7 cellular contexts compared by ENCODE assay signal in the genomic region with DNA sequence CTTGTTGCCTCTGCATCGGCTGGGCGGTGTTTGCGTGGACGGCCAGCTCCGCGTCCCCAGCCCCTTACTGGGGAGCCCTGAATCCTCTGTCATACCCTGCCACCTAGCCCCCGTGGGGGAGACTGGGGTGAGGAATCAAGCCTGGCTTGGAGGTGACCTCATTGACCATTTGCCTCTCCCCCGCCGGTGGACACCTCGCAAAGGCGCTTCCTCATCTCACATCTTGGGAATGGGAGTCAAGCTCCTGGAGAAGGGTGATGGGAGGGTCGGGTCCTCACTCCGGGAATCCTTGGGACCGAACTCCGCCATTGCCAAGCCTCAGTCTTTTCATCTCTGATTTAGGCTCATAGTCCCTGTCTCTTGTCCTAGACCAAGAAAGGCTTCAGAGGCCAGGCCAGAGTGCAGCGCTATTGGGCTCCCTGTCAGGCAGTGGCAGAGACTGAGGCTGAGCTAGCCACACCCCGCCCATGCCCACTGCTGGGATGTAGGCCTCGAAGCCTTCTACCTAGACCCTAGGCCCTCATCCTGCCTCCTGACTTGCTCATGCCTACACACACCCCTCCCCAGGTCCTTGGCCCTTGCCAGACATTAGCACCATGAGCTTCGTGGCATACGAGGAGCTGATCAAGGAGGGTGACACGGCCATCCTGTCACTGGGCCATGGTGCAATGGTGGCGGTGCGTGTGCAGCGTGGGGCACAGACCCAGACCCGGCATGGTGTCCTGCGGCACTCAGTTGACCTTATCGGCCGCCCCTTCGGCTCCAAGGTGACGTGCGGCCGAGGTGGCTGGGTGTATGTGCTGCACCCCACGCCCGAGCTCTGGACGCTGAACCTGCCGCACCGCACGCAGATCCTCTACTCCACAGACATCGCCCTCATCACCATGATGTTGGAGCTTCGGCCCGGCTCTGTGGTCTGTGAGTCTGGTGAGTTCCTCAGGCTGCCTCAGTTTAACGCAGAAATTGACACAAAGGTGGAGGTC. TPM values are rescaled to one million over a fixed set of nuclear protein-coding genes. Genes with fewer than 3 reads are reported as not detected.
DNase-seq lines count a peak whose midpoint lies in the region; ATAC-seq and TF ChIP-seq lines count a peak whose summit lies in the region.

No MANE protein-coding gene starts in this region.

- peak overlapping the region; percentile 52 to 95 (median 93) for H3K27ac ChIP-seq in stomach

- POLR2A ChIA-PET in activated CD8-positive, alpha-beta T cell treated with anti-CD3 and anti-CD28 coated beads for 36 hours (lab: Charles Lee), result interaction anchor here (0.5 to 4.3 kb wide), 12 partner anchors 9 to 1873 kb away, joined by 3 to 28 read pairs (median 4); a partner anchor contains a TSS

- no peak for TF ChIP-seq EP300 in stomach (IDR thresholded peaks at IDR 0.05)

- H3K9ac ChIP-seq in iPS-15b (ENCODE audit: low read depth, low read length), result peak overlapping the region; percentile 73

- 44 to 51% (median 49%) methylated on average over 21 to 42 of the region's 42 CpGs for WGBS in stomach, 5 donors

- H3K27me3 Mint-ChIP-seq in activated CD8-positive, alpha-beta T cell treated with anti-CD3 and anti-CD28 coated beads for 36 hours, result no peaks in the 10 kb centered on the region

- no peaks in the 10 kb centered on the region for H3K9me3 Mint-ChIP-seq in activated CD8-positive, alpha-beta T cell treated with anti-CD3 and anti-CD28 coated beads for 36 hours

- TF ChIP-seq CTCF in activated CD8-positive, alpha-beta T cell treated with anti-CD3 and anti-CD28 coated beads for 36 hours (IDR thresholded peaks at IDR 0.05), result no peak
- no peak for TF ChIP-seq CTCF in stomach (IDR thresholded peaks at IDR 0.05)

- CTCF ChIA-PET in activated CD8-positive, alpha-beta T cell treated with anti-CD3 and anti-CD28 coated beads for 36 hours (lab: Charles Lee), result interaction anchor here (1.1 to 4.7 kb wide), 6 partner anchors 8 to 184 kb away, joined by 3 to 31 read pairs (median 4); no protein-coding TSS in a partner anchor

- TF ChIP-seq POLR2A in stomach (IDR thresholded peaks at IDR 0.05), result no peak

- DNase-seq in activated CD8-positive, alpha-beta T cell treated with anti-CD3 and anti-CD28 coated beads for 36 hours, result no peak
- no peak for DNase-seq in stomach
- DNase-seq in activated effector memory CD4-positive, alpha-beta T cell treated with anti-CD3 and anti-CD28 coated beads, Interleukin-2, amount 50 U/mL, for 16 hours, result no peak
- DNase-seq in NCI-H526 (lab: John Stamatoyannopoulos, UW), result no peak

- H3K36me3 ChIP-seq in iPS-15b (ENCODE audit: control insufficient read depth, insufficient read depth, low read length), result peaks cover 20% of the 10 kb centered on the region
- H3K36me3 ChIP-seq in stomach, result peaks cover 3 to 46% (median 36%) of the 10 kb centered on the region in 4 donors

- H3K36me3 Mint-ChIP-seq in activated CD8-positive, alpha-beta T cell treated with anti-CD3 and anti-CD28 coated beads for 36 hours (ENCODE audit: low read depth), result peaks cover 13% of the 10 kb centered on the region

- intact Hi-C loops in activated CD8-positive, alpha-beta T cell treated with anti-CD3 and anti-CD28 coated beads for 36 hours (cut with micrococcal nuclease), result no loop called here
- intact Hi-C loops in stomach (cut with DNase I; ENCODE audit: low total_unique reads), result no loop called here

- H3K4me1 ChIP-seq in iPS-15b (ENCODE audit: control insufficient read depth, insufficient read depth, low read length) (peaks cover 3% of the 10 kb centered on the region), stomach (peaks cover 59 to 96% (median 80%) of the 10 kb centered on the region in 4 donors)

- peak overlapping the region; percentile 94 for H3K4me3 Mint-ChIP-seq in activated CD8-positive, alpha-beta T cell treated with anti-CD3 and anti-CD28 coated beads for 36 hours

- peak; percentile 9 for ATAC-seq in HG02852 (IDR thresholded peaks at IDR 0.05; ENCODE audit: unreplicated experiment)
- ATAC-seq in activated CD8-positive, alpha-beta T cell treated with anti-CD3 and anti-CD28 coated beads for 36 hours, result no peak
- ATAC-seq in HG03045 (IDR thresholded peaks at IDR 0.05; ENCODE audit: unreplicated experiment), result no peak

- peaks cover 34% of the 10 kb centered on the region for H3K4me1 Mint-ChIP-seq in activated CD8-positive, alpha-beta T cell treated with anti-CD3 and anti-CD28 coated beads for 36 hours (ENCODE audit: low read depth)

- no peaks in the 10 kb centered on the region for H3K9me3 ChIP-seq in iPS-15b (ENCODE audit: control insufficient read depth, insufficient read depth, low read length)
- no peaks in the 10 kb centered on the region for H3K9me3 ChIP-seq in stomach

- peak overlapping the region; percentile 94 for H3K27ac Mint-ChIP-seq in activated CD8-positive, alpha-beta T cell treated with anti-CD3 and anti-CD28 coated beads for 36 hours

- H3K27me3 ChIP-seq in iPS-15b (ENCODE audit: control insufficient read depth, insufficient read depth, low read length), result peaks cover under 1% of the 10 kb centered on the region
- no peaks in the 10 kb centered on the region for H3K27me3 ChIP-seq in stomach

- H3K4me3 ChIP-seq in iPS-15b (ENCODE audit: low read depth, low read length) (peak overlapping the region; percentile 95), stomach (peak overlapping the region; percentile 66 to 100 (median 94))

RNA-seq across cellular contexts. Expression of a gene that starts 0.7 kb away (rescaled TPM):
- total RNA-seq in activated CD8-positive, alpha-beta T cell treated with anti-CD3 and anti-CD28 coated beads for 36 hours, result 1 to 10 TPM; 9.9 TPM
- 10 to 100 TPM in 4 of 5 donors, 1 to 10 TPM in 1; 5.5 to 39.7 (median 18.5) TPM for total RNA-seq in stomach
- polyA plus RNA-seq in stomach, result 10 to 100 TPM in 2 of 3 donors, 1 to 10 TPM in 1; 9.0 to 16.9 (median 14.8) TPM

RNA-seq across cellular contexts. Expression of a gene that starts 7.0 kb away (rescaled TPM):
- total RNA-seq in activated CD8-positive, alpha-beta T cell treated with anti-CD3 and anti-CD28 coated beads for 36 hours, result 1 to 10 TPM; 5.8 to 9.1 TPM
- 1,000 to 10,000 TPM in 1 of 5 donors, 100 to 1,000 TPM in 4; 216 to 1,146 (median 643) TPM for total RNA-seq in stomach
- polyA plus RNA-seq in stomach, result 1,000 to 10,000 TPM in 1 of 3 donors, 100 to 1,000 TPM in 2; 778 to 1,091 (median 976) TPM

RNA-seq across cellular contexts. Expression of a gene that starts 32.8 kb away (rescaled TPM):
- total RNA-seq in activated CD8-positive, alpha-beta T cell treated with anti-CD3 and anti-CD28 coated beads for 36 hours, result 10 to 100 TPM; 28.8 to 29.6 TPM
- total RNA-seq in stomach, result 100 to 1,000 TPM in 1 of 5 donors, 10 to 100 TPM in 3, 1 to 10 TPM in 1; 4.3 to 207 (median 24.3) TPM
- 10 to 100 TPM in 2 of 3 donors, 1 to 10 TPM in 1; 7.5 to 11.6 (median 10.8) TPM for polyA plus RNA-seq in stomach

RNA-seq across cellular contexts. Expression of a gene that starts 33.1 kb away (rescaled TPM):
- 10 to 100 TPM; 40.3 to 45.6 TPM for total RNA-seq in activated CD8-positive, alpha-beta T cell treated with anti-CD3 and anti-CD28 coated beads for 36 hours
- total RNA-seq in stomach, result 10 to 100 TPM in 3 of 5 donors, 1 to 10 TPM in 2; 6.4 to 21.4 (median 14.9) TPM
- 10 to 100 TPM; 42.8 to 96.5 (median 48.4) TPM for polyA plus RNA-seq in stomach

Comparison
In these comparisons a context has a peak if more than half of its experiments do, and no peak if none do; other contexts are left out.
1. RNA of a gene that starts 7.0 kb away (total RNA-seq): 216 to 1,146 TPM in stomach; 5.8 to 9.1 TPM in activated CD8-positive, alpha-beta T cell treated with anti-CD3 and anti-CD28 coated beads for 36 hours; every median in the first group is over 10 times any median in the second.